8 cellular contexts compared by ENCODE assay signal in the genomic region with DNA sequence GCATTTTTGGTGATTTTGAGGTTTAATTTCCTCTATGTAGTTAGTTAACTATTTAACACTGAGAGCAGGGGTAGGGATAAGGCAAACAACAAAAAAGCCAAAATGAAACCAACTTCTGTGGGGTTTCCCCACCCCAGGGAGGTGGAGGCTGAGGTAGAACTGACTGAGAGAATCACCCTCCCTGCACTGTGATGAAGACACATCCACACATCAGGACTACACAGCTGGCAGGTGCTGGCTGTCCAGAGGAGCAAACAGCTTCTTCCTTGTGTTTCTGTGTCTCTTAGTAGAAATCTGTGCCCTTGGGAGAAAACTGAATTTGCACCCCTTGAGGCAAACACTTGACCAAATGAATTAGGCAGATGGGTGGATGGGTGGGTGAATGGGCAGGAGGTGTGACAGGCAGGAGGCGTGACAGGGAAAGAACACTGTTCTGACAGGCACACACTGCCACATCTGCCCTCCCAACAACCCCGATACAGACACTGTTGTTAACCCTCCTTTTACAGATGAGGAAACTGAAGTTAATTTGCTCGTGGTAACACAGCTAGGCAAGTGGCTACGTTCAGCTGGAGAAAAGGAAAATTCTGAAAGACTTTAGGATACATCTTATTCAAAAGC.
DNase-seq lines count a peak whose midpoint lies in the region; ATAC-seq, FAIRE-seq and TF ChIP-seq lines count a peak whose summit lies in the region.

No MANE protein-coding gene starts in this region.

- ATAC-seq in GM18909 (IDR thresholded peaks at IDR 0.05; ENCODE audit: poor library complexity, unreplicated experiment) (peak; percentile 56), HG02938 (IDR thresholded peaks at IDR 0.05; ENCODE audit: unreplicated experiment) (peak; percentile 45), activated B cell treated with CpG ODN at 0.5 μM for 24 hours (ENCODE audit: low read depth) (peak; percentile 69)

- CTCF ChIA-PET in activated B cell treated with CpG ODN at 0.5 μM for 24 hours (lab: Charles Lee): interaction anchor here (0.9 to 8.7 kb wide), 4 partner anchors 12 to 272 kb away, joined by 3 to 96 read pairs (median 24); partner anchors contain the start of gene WIPI1

- no peaks in the 10 kb centered on the region for H3K27me3 Mint-ChIP-seq in activated B cell treated with CpG ODN at 0.5 μM for 24 hours

- peak overlapping the region; percentile 91 for H3K27ac Mint-ChIP-seq in activated B cell treated with CpG ODN at 0.5 μM for 24 hours

- FAIRE-seq in frontal cortex (lab: Jason Lieb, UNC): no peak

- no peak for DNase-seq in activated B cell treated with CpG ODN at 0.5 μM for 24 hours
- peak; percentile 4 for DNase-seq in mucosa of gallbladder (ENCODE audit: low spot score)
- DNase-seq in NCI-H2171 treated with DMSO at 0.1 percent for 48 hours (lab: John Stamatoyannopoulos, UW): no peak
- no peak for DNase-seq in frontal cortex (ENCODE audit: low spot score in 2 of 2)
- no peak for DNase-seq in GM03348 (ENCODE audit: low spot score)
- DNase-seq in NCI-H2227 treated with DMSO at 0.1 percent for 48 hours (lab: John Stamatoyannopoulos, UW): no peak

- H3K4me1 Mint-ChIP-seq in activated B cell treated with CpG ODN at 0.5 μM for 24 hours: peaks cover 66% of the 10 kb centered on the region

- peak overlapping the region; percentile 62 for H3K4me3 Mint-ChIP-seq in activated B cell treated with CpG ODN at 0.5 μM for 24 hours

- no peak for TF ChIP-seq CTCF in activated B cell treated with CpG ODN at 0.5 μM for 24 hours (IDR thresholded peaks at IDR 0.05)

- POLR2A ChIA-PET in activated B cell treated with CpG ODN at 0.5 μM for 24 hours (lab: Charles Lee): interaction anchor here (0.6 to 9.3 kb wide), 8 partner anchors 13 to 366 kb away, joined by 3 to 192 read pairs (median 7); partner anchors contain the start of genes AMZ2, ARSG, KPNA2 and SLC16A6

- intact Hi-C loops in activated B cell treated with CpG ODN at 0.5 μM for 24 hours (cut with micrococcal nuclease): loop anchor here (1.0 kb wide), 2 partner anchors 14 to 150 kb away; partner anchors contain the start of gene KPNA2

- peaks cover 4% of the 10 kb centered on the region for H3K36me3 Mint-ChIP-seq in activated B cell treated with CpG ODN at 0.5 μM for 24 hours (ENCODE audit: low read depth)

- H3K9me3 Mint-ChIP-seq in activated B cell treated with CpG ODN at 0.5 μM for 24 hours: no peaks in the 10 kb centered on the region
